Comparison of ENCODE assay signal across 8 cellular contexts in genomic region chr10:71772832-71773220, GRCh38. TPM values are rescaled to one million over a fixed set of nuclear protein-coding genes. Genes with fewer than 3 reads are reported as not detected.
DNase-seq lines count a peak whose midpoint lies in the region; ATAC-seq and TF ChIP-seq lines count a peak whose summit lies in the region.

No MANE protein-coding gene starts in this region.

- peaks cover 88% of the 10 kb centered on the region for H3K4me1 Mint-ChIP-seq in CD4-positive, alpha-beta T cell (ENCODE audit: low read depth)
- H3K4me1 Mint-ChIP-seq in neural progenitor cell = peaks cover 4% of the 10 kb centered on the region

- H3K36me3 ChIP-seq in neural progenitor cell = no peaks in the 10 kb centered on the region

- no peaks in the 10 kb centered on the region for H4K20me1 ChIP-seq in neural progenitor cell (ENCODE audit: low read depth)

- POLR2A ChIA-PET in CD4-positive, alpha-beta T cell (lab: Charles Lee) = interaction anchor here (0.6 to 14.6 kb wide), 18 partner anchors 9 to 454 kb away, joined by 3 to 416 read pairs (median 8); partner anchors contain the start of gene PSAP
- POLR2A ChIA-PET in RWPE1 (lab: Yijun Ruan, JAX; ENCODE audit: low non-redundant PET) = interaction anchor here (0.6 to 2.1 kb wide), 4 partner anchors 8 to 467 kb away, joined by 3 to 9 read pairs (median 6); no protein-coding TSS in a partner anchor

- no peaks in the 10 kb centered on the region for H3K27me3 Mint-ChIP-seq in CD4-positive, alpha-beta T cell
- peaks cover 12% of the 10 kb centered on the region for H3K27me3 Mint-ChIP-seq in neural progenitor cell (ENCODE audit: insufficient read depth, low read depth)

- peaks cover 61% of the 10 kb centered on the region for H3K36me3 Mint-ChIP-seq in CD4-positive, alpha-beta T cell (ENCODE audit: low read depth)
- no peaks in the 10 kb centered on the region for H3K36me3 Mint-ChIP-seq in neural progenitor cell

- H3F3A ChIP-seq in neural progenitor cell (ENCODE audit: low read depth) = no peaks in the 10 kb centered on the region

- H3K4me2 ChIP-seq in neural progenitor cell = peak overlapping the region; percentile 77

- no peak overlapping the region for H3K9ac ChIP-seq in neural progenitor cell

- peak overlapping the region; percentile 59 for H2AFZ ChIP-seq in neural progenitor cell (replicated peaks)

- no peak for ATAC-seq in CD4-positive, alpha-beta T cell (ENCODE audit: poor library complexity)
- ATAC-seq in GM18870 (IDR thresholded peaks at IDR 0.05; ENCODE audit: unreplicated experiment) = no peak

- H3K27ac Mint-ChIP-seq in CD4-positive, alpha-beta T cell = peak overlapping the region; percentile 95
- no peak overlapping the region for H3K27ac Mint-ChIP-seq in neural progenitor cell

- H3K9me3 ChIP-seq in CD4-positive, alpha-beta T cell (ENCODE audit: control insufficient read depth, low read length) = no peaks in the 10 kb centered on the region
- H3K9me3 ChIP-seq in neural progenitor cell (ENCODE audit: low read depth) = no peaks in the 10 kb centered on the region

- no peaks in the 10 kb centered on the region for H3K27me3 ChIP-seq in CD4-positive, alpha-beta T cell (ENCODE audit: control insufficient read depth, insufficient read depth, low read length)
- H3K27me3 ChIP-seq in neural progenitor cell = peaks cover 45% of the 10 kb centered on the region

- intact Hi-C loops in CD4-positive, alpha-beta T cell (cut with DNase I, micrococcal nuclease) = loop anchor here (1.0 to 5.0 kb wide), 7 partner anchors 16 to 78 kb away; partner anchors contain the start of gene PSAP (in 1 of the 2)

- H3K4me1 ChIP-seq in neural progenitor cell = no peaks in the 10 kb centered on the region

- H3K4me3 ChIP-seq in epithelial cell of proximal tubule (ENCODE audit: low read depth, low read length) = peak overlapping the region; percentile 63
- H3K4me3 ChIP-seq in neural progenitor cell = peak overlapping the region; percentile 51

- H3K79me2 ChIP-seq in neural progenitor cell (ENCODE audit: low read depth) = no peaks in the 10 kb centered on the region

- DNase-seq in CD4-positive, alpha-beta T cell = no peak
- no peak for DNase-seq in RWPE1 (ENCODE audit: low spot score)
- no peak for DNase-seq in epithelial cell of proximal tubule (ENCODE audit: low read depth)
- no peak for DNase-seq in neural progenitor cell (ENCODE audit: low spot score)
- DNase-seq in NCI-H524 treated with DMSO at 0.1 percent for 48 hours (lab: John Stamatoyannopoulos, UW) = no peak
- DNase-seq in NCI-H146 treated with DMSO at 0.1 percent for 48 hours (lab: John Stamatoyannopoulos, UW; ENCODE audit: unreplicated experiment) = no peak
- DNase-seq in NCI-H187 (lab: John Stamatoyannopoulos, UW) = no peak

- no peak for TF ChIP-seq CTCF in CD4-positive, alpha-beta T cell (IDR thresholded peaks at IDR 0.05)
- TF ChIP-seq CTCF in RWPE1 (conservative IDR thresholded peaks at IDR 0.05; ENCODE audit: low read depth) (no peak), epithelial cell of proximal tubule (conservative IDR thresholded peaks at IDR 0.05; ENCODE audit: low read depth, low read length) (no peak), neural progenitor cell (IDR thresholded peaks at IDR 0.05) (no peak)

- peak overlapping the region; percentile 94 for H3K4me3 Mint-ChIP-seq in CD4-positive, alpha-beta T cell
- peak overlapping the region; percentile 43 for H3K4me3 Mint-ChIP-seq in neural progenitor cell

- no peaks in the 10 kb centered on the region for H3K9me3 Mint-ChIP-seq in CD4-positive, alpha-beta T cell
- H3K9me3 Mint-ChIP-seq in neural progenitor cell = no peaks in the 10 kb centered on the region

- CTCF ChIA-PET in CD4-positive, alpha-beta T cell (lab: Charles Lee) = interaction anchor here (0.5 to 3.8 kb wide), 23 partner anchors 9 to 851 kb away, joined by 3 to 35 read pairs (median 5); partner anchors contain the start of genes PSAP and SLC29A3
- CTCF ChIA-PET in RWPE1 (lab: Yijun Ruan, JAX) = interaction anchor here (0.6 to 2.6 kb wide), 18 partner anchors 8 to 202 kb away, joined by 3 to 20 read pairs (median 6); no protein-coding TSS in a partner anchor

- H3K27ac ChIP-seq in CD4-positive, alpha-beta T cell (ENCODE audit: low read depth, low read length) = peak overlapping the region; percentile 75
- H3K27ac ChIP-seq in RWPE1 (peak overlapping the region; percentile 82), neural progenitor cell (no peak overlapping the region)

RNA-seq across cellular contexts. Expression of gene VSIR, which starts 0.5 kb away (rescaled TPM):
- 10 to 100 TPM; 86.2 to 91.4 TPM for total RNA-seq in CD4-positive, alpha-beta T cell
- total RNA-seq in epithelial cell of proximal tubule (4.4 and 8.6 TPM in 2 replicates), neural progenitor cell (ENCODE audit: low replicate concordance) (0.46 TPM in 1 of 2 replicates, not detected in the other)

RNA-seq across cellular contexts. Expression of gene C10orf105, which starts 53.2 kb away (rescaled TPM):
- total RNA-seq in CD4-positive, alpha-beta T cell = under 1 TPM; 0.25 to 0.36 TPM
- not detected in 2 replicates for total RNA-seq in epithelial cell of proximal tubule
- 0.39 and 1.5 TPM in 2 replicates for total RNA-seq in neural progenitor cell (ENCODE audit: low replicate concordance)
